ENCODE assay signal across 13 cellular contexts in genomic region chr10:29649561-29650551, GRCh38. TPM values are rescaled to one million over a fixed set of nuclear protein-coding genes. Genes with fewer than 3 reads are reported as not detected.
DNase-seq lines count a peak whose midpoint lies in the region; ATAC-seq and TF ChIP-seq lines count a peak whose summit lies in the region.
"Had no signal": no experiment of that assay in that cellular context is flagged by ENCODE, and none has a peak within 500 bp of the region (broad histone marks: within the 10 kb centered on the region; RNA-seq: fewer than 3 reads in every experiment).

No MANE protein-coding gene starts in this region.

- H3K9me2 ChIP-seq in HCT116 (ENCODE audit: insufficient read depth): no peaks in the 10 kb centered on the region

- no peak overlapping the region for H3K4me3 ChIP-seq in HCT116 (replicated peaks in 1 of 2; ENCODE audit: low read depth in 1 of 2, low read length in 2 of 2)
- no peak overlapping the region for H3K4me3 ChIP-seq in foreskin fibroblast (ENCODE audit: low read depth in 1 of 2, low read length in 2 of 2)
- no peak overlapping the region for H3K4me3 ChIP-seq in subcutaneous abdominal adipose tissue (ENCODE audit: low read depth in 1 of 5, low read length in 5 of 5)

- no peak for TF ChIP-seq POLR2A in HCT116 (IDR thresholded peaks at IDR 0.05; ENCODE audit: borderline replicate concordance, extremely low read depth, insufficient read depth, insufficient read length)

- H2AFZ ChIP-seq in HCT116 (ENCODE audit: low read depth, low read length, poor library complexity, severe bottlenecking): no peak overlapping the region

- no peaks in the 10 kb centered on the region for H4K20me1 ChIP-seq in HCT116 (ENCODE audit: insufficient read depth)

- TF ChIP-seq CTCF in HCT116 (IDR thresholded peaks at IDR 0.05 in 2 of 3, conservative IDR thresholded peaks at IDR 0.05 in 1 of 3; ENCODE audit: borderline replicate concordance in 1 of 3, insufficient read depth in 1 of 3, low read depth in 2 of 3, low read length in 2 of 3) (no peak), foreskin fibroblast (IDR thresholded peaks at IDR 0.05; ENCODE audit: low read depth, low read length) (no peak), GM13976 (IDR thresholded peaks at IDR 0.05; ENCODE audit: borderline replicate concordance, control extremely low read depth, extremely low read depth, insufficient read depth, missing control alignments) (no peak)

- H3K9ac ChIP-seq in HCT116 (ENCODE audit: low read length) (no peak overlapping the region), subcutaneous abdominal adipose tissue (ENCODE audit: low read length in 5 of 5) (no peak overlapping the region)
- H3K9ac ChIP-seq: KMS-11 had no signal

- H3K36me3 ChIP-seq in HCT116 (ENCODE audit: control insufficient read depth in 1 of 2, insufficient read depth in 2 of 2, low read length in 2 of 2): 0 out of 4 replicates have a peak, but pooled peaks cover 0 to 10% of the 10 kb centered on the region in 2 experiments
- H3K36me3 ChIP-seq in subcutaneous abdominal adipose tissue (ENCODE audit: control insufficient read depth in 5 of 5, insufficient read depth in 5 of 5, low read length in 5 of 5): peaks cover 0 to 3% (median 0%) of the 10 kb centered on the region in 5 donors

- in situ Hi-C loops in GM13976 (cut with MboI; ENCODE audit: low sequenced_read_pairs, unreplicated experiment): no loop called here

- no TSS peak for BruUV-seq in HCT116 (replicated peaks; lab: Mats Ljungman, UMichigan)

- peaks cover 48% of the 10 kb centered on the region in 2 experiments for H3K4me1 ChIP-seq in HCT116 (ENCODE audit: control insufficient read depth in 1 of 2, insufficient read depth in 2 of 2, low read length in 2 of 2)
- peaks cover 7 to 36% (median 28%) of the 10 kb centered on the region in 5 donors for H3K4me1 ChIP-seq in subcutaneous abdominal adipose tissue (ENCODE audit: control insufficient read depth in 5 of 5, insufficient read depth in 5 of 5, low read length in 5 of 5)

- H3K79me2 ChIP-seq in HCT116 (ENCODE audit: insufficient read depth, low read length): no peaks in the 10 kb centered on the region

- intact Hi-C loops in HCT116 (cut with micrococcal nuclease): no loop called here

- no peak overlapping the region for H3K27ac ChIP-seq in HCT116 (ENCODE audit: low read depth, low read length)
- H3K27ac ChIP-seq in subcutaneous abdominal adipose tissue (ENCODE audit: low read depth, low read length): peak overlapping the region; percentile 90
- H3K27ac ChIP-seq: KMS-11 had no signal

- H3K4me2 ChIP-seq in HCT116 (ENCODE audit: low read length): peak overlapping the region; percentile 41; the same call in 1 of the 2 replicates
- H3K4me2 ChIP-seq: KMS-11 had no signal

- H3K9me3 ChIP-seq in HCT116 (ENCODE audit: control insufficient read depth in 1 of 2, insufficient read depth in 1 of 2, low read depth in 1 of 2, low read length in 2 of 2) (no peaks in the 10 kb centered on the region), subcutaneous abdominal adipose tissue (ENCODE audit: control insufficient read depth in 5 of 5, low read length in 5 of 5) (no peaks in the 10 kb centered on the region)

- H3K27me3 ChIP-seq in HCT116 (ENCODE audit: insufficient read depth, low read length) (no peaks in the 10 kb centered on the region), subcutaneous abdominal adipose tissue (ENCODE audit: control insufficient read depth in 5 of 5, insufficient read depth in 4 of 5, low read length in 5 of 5) (no peaks in the 10 kb centered on the region)

- no peak for ATAC-seq in HCT116
- ATAC-seq in GM21423 (IDR thresholded peaks at IDR 0.05; ENCODE audit: unreplicated experiment): no peak
- ATAC-seq: Right ventricle myocardium inferior had no signal

- TF ChIP-seq RAD21 in HCT116 (IDR thresholded peaks at IDR 0.05; ENCODE audit: low read depth): no peak

- CTCF ChIA-PET in HCT116 (lab: Charles Lee): no interaction called here

- POLR2A ChIA-PET in HCT116 (lab: Charles Lee): no interaction called here

- DNase-seq in HCT116 (ENCODE audit: low read depth, low spot score) (no peak), amniotic epithelial cell (ENCODE audit: low read depth) (peak; percentile 45), foreskin fibroblast (peak; percentile 82 to 91), HuH-7.5 (ENCODE audit: low spot score) (no peak), GM13976 (ENCODE audit: low spot score) (no peak)
- DNase-seq: activated CD4-positive, alpha-beta memory T cell treated with anti-CD3 and anti-CD28 coated beads for 36 hours; activated effector memory CD4-positive, alpha-beta T cell treated with Interleukin-2 at 50 U/mL for 16 hours; NCI-H1694 treated with DMSO at 0.1 percent for 48 hours; NCI-H748 treated with DMSO at 0.1 percent for 48 hours had no signal

- RAD21 ChIA-PET in HCT116 (lab: Charles Lee; ENCODE audit: low non-redundant PET in 1 of 2, low total read pairs in 2 of 2, uncharacterized antibody in 2 of 2, unreplicated experiment in 2 of 2): no interaction called here

TF ChIP-seq in HCT116, 20 proteins besides CTCF, POLR2A, EP300 and RAD21:
- TF ChIP-seq CBX3 (IDR thresholded peaks at IDR 0.05; ENCODE audit: low read depth): no peak
- no peak for TF ChIP-seq ATF3 (IDR thresholded peaks at IDR 0.05)
- TF ChIP-seq ZBTB33 (IDR thresholded peaks at IDR 0.05; ENCODE audit: extremely low read depth, insufficient replicate concordance, low read length): no peak
- TF ChIP-seq JUND (IDR thresholded peaks at IDR 0.05): no peak
- TF ChIP-seq CEBPB (IDR thresholded peaks at IDR 0.05; ENCODE audit: low read depth): no peak
- no peak for TF ChIP-seq ZNF274 (IDR thresholded peaks at IDR 0.05; ENCODE audit: low read depth, low read length)
- TF ChIP-seq ZFX (IDR thresholded peaks at IDR 0.05): no peak

RNA-seq across cellular contexts. Expression of gene SVIL, which starts 15.1 kb away (rescaled TPM):
- total RNA-seq in HCT116 (2021; ENCODE audit: unreplicated experiment): 27.0 TPM
- polyA plus RNA-seq in HCT116 (2012): 6.3 and 9.3 TPM in 2 replicates

Comparison
In these comparisons a context has a peak if more than half of its experiments do, and no peak if none do; other contexts are left out.
1. DNase-seq: peak in amniotic epithelial cell (single experiment) and foreskin fibroblast (2 of 2); none in HCT116 (single experiment), HuH-7.5 (single experiment) and GM13976 (single experiment).